In the genomic region with DNA sequence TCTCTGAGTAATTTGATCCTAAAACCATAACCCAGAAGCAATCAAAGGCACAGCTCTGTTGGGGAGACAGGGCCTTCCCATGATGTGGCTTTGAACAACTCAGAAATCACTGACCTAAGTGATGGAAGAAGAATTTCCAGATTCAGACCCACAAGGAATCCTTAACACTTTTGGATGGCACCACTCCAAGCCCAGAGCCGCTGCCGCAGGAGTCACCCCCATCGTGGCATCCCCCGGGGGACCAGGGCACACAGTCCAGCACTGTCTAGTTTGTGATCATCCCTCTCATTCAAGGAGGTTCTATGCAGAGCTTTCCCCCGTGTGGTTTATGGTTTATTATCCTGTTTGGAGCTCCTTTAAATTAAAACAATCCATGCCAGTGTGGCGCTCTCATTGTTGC, we compare ENCODE assay signal across 20 cellular contexts.
"Had no signal": no experiment of that assay in that cellular context is flagged by ENCODE, and none has a peak within 500 bp of the region (broad histone marks: within the 10 kb centered on the region; RNA-seq: fewer than 3 reads in every experiment).

No MANE protein-coding gene starts in this region.

- H3K4me1 Mint-ChIP-seq: stimulated activated effector memory CD8-positive, alpha-beta T cell treated with anti-CD3 and anti-CD28 coated beads, Interleukin-12 subunit alpha, Interleukin-12 subunit beta, amount 100 ng/mL, for 72 hours had no signal

- H3K4me2 ChIP-seq: smooth muscle cell had no signal

- H3K36me3 ChIP-seq: esophagus squamous epithelium, ovary, tibial artery, upper lobe of right lung, vagina had no signal

- H3K4me1 ChIP-seq: esophagus squamous epithelium, tibial artery, upper lobe of right lung, vagina had no signal

- H3K9me3 ChIP-seq: esophagus squamous epithelium, ovary, tibial artery, upper lobe of right lung, vagina had no signal

- DNase-seq: effector memory CD8-positive, alpha-beta T cell; esophagus squamous epithelium; foreskin fibroblast; hippocampal formation; left colon; mesendoderm; naive thymus-derived CD4-positive, alpha-beta T cell; nephron progenitor cell; ovary; right cardiac atrium; stimulated activated CD4-positive, alpha-beta T cell treated with anti-CD3 and anti-CD28 coated beads, Interleukin-2, amount 100 ng/mL, for 48 hours; stimulated activated CD8-positive, alpha-beta memory T cell treated with anti-CD3 and anti-CD28 coated beads, Interleukin-4, amount 100 ng/mL, for 48 hours; tibial artery; upper lobe of right lung had no signal

- H3K27me3 Mint-ChIP-seq: dendritic cell treated with granulocyte-macrophage colony-stimulating factor and Interleukin-4, amounts not matched to agents 40 ng/mL and 50 ng/mL, for 4 days; stimulated activated naive CD8-positive, alpha-beta T cell treated with anti-CD3 and anti-CD28 coated beads, Interleukin-15, Interleukin-2, amounts not matched to agents 100 ng/mL and 50 ng/mL, for 24 hours had no signal

- H3K36me3 Mint-ChIP-seq: naive thymus-derived CD4-positive, alpha-beta T cell; stimulated activated effector memory CD8-positive, alpha-beta T cell treated with anti-CD3 and anti-CD28 coated beads, Interleukin-12 subunit alpha, Interleukin-12 subunit beta, amount 100 ng/mL, for 72 hours had no signal

- H3K27me3 ChIP-seq: esophagus squamous epithelium, ovary, upper lobe of right lung, vagina had no signal

- ATAC-seq: effector memory CD8-positive, alpha-beta T cell; left colon; naive thymus-derived CD4-positive, alpha-beta T cell; stimulated activated effector memory CD8-positive, alpha-beta T cell treated with anti-CD3 and anti-CD28 coated beads, Interleukin-12 subunit alpha, Interleukin-12 subunit beta, amount 100 ng/mL, for 72 hours; upper lobe of right lung had no signal

- H3K9me3 Mint-ChIP-seq: dendritic cell treated with granulocyte-macrophage colony-stimulating factor and Interleukin-4, amounts not matched to agents 40 ng/mL and 50 ng/mL, for 4 days; effector memory CD8-positive, alpha-beta T cell; naive thymus-derived CD4-positive, alpha-beta T cell; nephron progenitor cell; stimulated activated effector memory CD8-positive, alpha-beta T cell treated with anti-CD3 and anti-CD28 coated beads, Interleukin-12 subunit alpha, Interleukin-12 subunit beta, amount 100 ng/mL, for 72 hours; stimulated activated naive CD8-positive, alpha-beta T cell treated with anti-CD3 and anti-CD28 coated beads, Interleukin-15, Interleukin-2, amounts not matched to agents 100 ng/mL and 50 ng/mL, for 24 hours had no signal

- H3K4me3 ChIP-seq: esophagus squamous epithelium, ovary, smooth muscle cell, tibial artery, upper lobe of right lung, vagina had no signal

- H3K4me3 Mint-ChIP-seq: dendritic cell treated with granulocyte-macrophage colony-stimulating factor and Interleukin-4, amounts not matched to agents 40 ng/mL and 50 ng/mL, for 4 days; effector memory CD8-positive, alpha-beta T cell; naive thymus-derived CD4-positive, alpha-beta T cell; nephron progenitor cell; stimulated activated effector memory CD8-positive, alpha-beta T cell treated with anti-CD3 and anti-CD28 coated beads, Interleukin-12 subunit alpha, Interleukin-12 subunit beta, amount 100 ng/mL, for 72 hours; stimulated activated naive CD8-positive, alpha-beta T cell treated with anti-CD3 and anti-CD28 coated beads, Interleukin-15, Interleukin-2, amounts not matched to agents 100 ng/mL and 50 ng/mL, for 24 hours had no signal

- H3K27ac Mint-ChIP-seq: dendritic cell treated with granulocyte-macrophage colony-stimulating factor and Interleukin-4, amounts not matched to agents 40 ng/mL and 50 ng/mL, for 4 days; effector memory CD8-positive, alpha-beta T cell; naive thymus-derived CD4-positive, alpha-beta T cell; stimulated activated effector memory CD8-positive, alpha-beta T cell treated with anti-CD3 and anti-CD28 coated beads, Interleukin-12 subunit alpha, Interleukin-12 subunit beta, amount 100 ng/mL, for 72 hours; stimulated activated naive CD8-positive, alpha-beta T cell treated with anti-CD3 and anti-CD28 coated beads, Interleukin-15, Interleukin-2, amounts not matched to agents 100 ng/mL and 50 ng/mL, for 24 hours had no signal

- H3K27ac ChIP-seq: epithelial cell of prostate, esophagus squamous epithelium, ovary, tibial artery, upper lobe of right lung, vagina had no signal
